ENCODE assay signal across 8 cellular contexts in genomic region chr2:55111570-55112228, GRCh38.
DNase-seq lines count a peak whose midpoint lies in the region; ATAC-seq, FAIRE-seq and TF ChIP-seq lines count a peak whose summit lies in the region.

No MANE protein-coding gene starts in this region.

- no peaks in the 10 kb centered on the region for H3K9me3 ChIP-seq in left lung

- H3K4me1 ChIP-seq in left lung = peaks cover 15 to 38% of the 10 kb centered on the region in 2 donors

- no peaks in the 10 kb centered on the region for H3K36me3 ChIP-seq in left lung

- DNase-seq in H54 (ENCODE audit: insufficient read length, low spot score) = peak; percentile 56
- DNase-seq in NCI-H526 treated with DMSO at 0.1 percent for 48 hours (lab: John Stamatoyannopoulos, UW) = peak; percentile 72
- no peak for DNase-seq in chondrocyte (ENCODE audit: low spot score)
- DNase-seq in left lung = peak; percentile 86

- no peaks in the 10 kb centered on the region for H3K27me3 Mint-ChIP-seq in chondrocyte (ENCODE audit: low read depth)

- FAIRE-seq in H54 (lab: Jason Lieb, UNC) = peak; percentile 92

- intact Hi-C loops in left lung (cut with DNase I) = no loop called here

- no peaks in the 10 kb centered on the region for H3K9me3 Mint-ChIP-seq in chondrocyte (ENCODE audit: low read depth)

- H3K4me1 Mint-ChIP-seq in chondrocyte (ENCODE audit: low read depth) = peaks cover 90% of the 10 kb centered on the region

- H3K4me3 Mint-ChIP-seq in chondrocyte (ENCODE audit: unreplicated experiment) = peak overlapping the region; percentile 29

- 0 out of 2 replicates have a peak, but pooled peaks have one; percentile 11 for TF ChIP-seq POLR2A in H54 (IDR thresholded peaks at IDR 0.05; ENCODE audit: low read depth, low read length)

- peak overlapping the region; percentile 80 to 93 for H3K27ac ChIP-seq in left lung
- H3K27ac ChIP-seq in temporal lobe (ENCODE audit: low read depth, low read length) = peak overlapping the region; percentile 99

- no peaks in the 10 kb centered on the region for H3K27me3 ChIP-seq in left lung

- no peak for TF ChIP-seq CTCF in chondrocyte (IDR thresholded peaks at IDR 0.05)
- TF ChIP-seq CTCF in left lung (IDR thresholded peaks at IDR 0.05) = no peak

- H3K36me3 Mint-ChIP-seq in chondrocyte (ENCODE audit: low read depth) = no peaks in the 10 kb centered on the region

- no peak overlapping the region for H3K4me3 ChIP-seq in left lung

- ATAC-seq in left lung (peak; percentile 65), HG03520 (IDR thresholded peaks at IDR 0.05; ENCODE audit: unreplicated experiment) (no peak), GM21723 (IDR thresholded peaks at IDR 0.05; ENCODE audit: unreplicated experiment) (no peak), HG02981 (IDR thresholded peaks at IDR 0.05; ENCODE audit: unreplicated experiment) (no peak)

- H3K27ac Mint-ChIP-seq in chondrocyte (ENCODE audit: unreplicated experiment) = peak overlapping the region; percentile 97
